ENCODE assay signal across 24 cellular contexts in genomic region chr6:281469-282103, GRCh38. TPM values are rescaled to one million over a fixed set of nuclear protein-coding genes. Genes with fewer than 3 reads are reported as not detected.
DNase-seq lines count a peak whose midpoint lies in the region; ATAC-seq, FAIRE-seq and TF ChIP-seq lines count a peak whose summit lies in the region.
"Had no signal": no experiment of that assay in that cellular context is flagged by ENCODE, and none has a peak within 500 bp of the region (broad histone marks: within the 10 kb centered on the region; RNA-seq: fewer than 3 reads in every experiment).

No MANE protein-coding gene starts in this region.

- CTCF ChIA-PET in HepG2 (lab: Yijun Ruan, JAX; ENCODE audit: low intra/inter-chr PET ratio, low total read pairs) = no interaction called here

- POLR2A ChIA-PET in HepG2 (lab: Yijun Ruan, JAX) = no interaction called here

- TF ChIP-seq POLR2A in HepG2 (IDR thresholded peaks at IDR 0.05; ENCODE audit: insufficient read depth in 1 of 2, low read depth in 2 of 2, low read length in 2 of 2) = no peak
- no peak for TF ChIP-seq POLR2A in right lobe of liver (IDR thresholded peaks at IDR 0.05)

- no TSS peak for BruUV-seq in HepG2 (replicated peaks; lab: Mats Ljungman, UMichigan)

- no peak for TF ChIP-seq CTCF in HepG2 (CRISPR knock-in tag; IDR thresholded peaks at IDR 0.05)
- no peak for TF ChIP-seq CTCF in right lobe of liver (IDR thresholded peaks at IDR 0.05)
- TF ChIP-seq CTCF in bronchial epithelial cell (IDR thresholded peaks at IDR 0.05; ENCODE audit: insufficient read depth, low read length, severe bottlenecking) = no peak
- no peak for TF ChIP-seq CTCF in lung (IDR thresholded peaks at IDR 0.05; ENCODE audit: control extremely low read depth, extremely low read depth)
- no peak for TF ChIP-seq CTCF in dorsolateral prefrontal cortex (IDR thresholded peaks at IDR 0.05 in 54 of 56, conservative IDR thresholded peaks at IDR 0.05 in 2 of 56; ENCODE audit: low read depth in 1 of 56, partially characterized antibody in 56 of 56)

- in situ Hi-C loops in HepG2 (cut with HindIII; ENCODE audit: extremely low pct_ligation_motif_present, low pct_unique_long_range_greater_than_20kb) = no loop called here

- H3K27me3 ChIP-seq in HepG2 (ENCODE audit: control insufficient read depth in 1 of 2, insufficient read depth in 2 of 2, low read length in 2 of 2) (peaks cover 2 to 29% of the 10 kb centered on the region in 2 experiments; a peak in 4 of 5 replicates), right lobe of liver (no peaks in the 10 kb centered on the region), bronchial epithelial cell (ENCODE audit: control insufficient read depth, insufficient read depth, low read length) (no peaks in the 10 kb centered on the region), lung (ENCODE audit: control insufficient read depth, insufficient read depth) (no peaks in the 10 kb centered on the region), dorsolateral prefrontal cortex (peaks cover 0 to 50% (median 0%) of the 10 kb centered on the region in 45 donors)
- H3K27me3 ChIP-seq: BLaER1 treated with 17β-estradiol and CSF1 and Interleukin-3, amounts not matched to agents 10 nM and 100 nM had no signal

- no peaks in the 10 kb centered on the region for H4K20me1 ChIP-seq in HepG2 (ENCODE audit: insufficient read depth, low read length)
- H4K20me1 ChIP-seq: BLaER1 treated with 17β-estradiol and CSF1 and Interleukin-3, amounts not matched to agents 10 nM and 100 nM had no signal

- WGBS in HepG2 (ENCODE audit: low lambda C conversion rate) = 29% methylated on average over 7 of the region's 7 CpGs
- 70% methylated on average over 7 of the region's 7 CpGs for WGBS in right lobe of liver (ENCODE audit: insufficient coverage, low coverage, low lambda C conversion rate, missing lambda C conversion rate)
- 91 to 95% methylated on average over 7 of the region's 7 CpGs for WGBS in lung, 2 donors

- TF ChIP-seq RAD21 in HepG2 (CRISPR knock-in tag; IDR thresholded peaks at IDR 0.05) = no peak

- no peak overlapping the region for H3K4me3 ChIP-seq in HepG2 (replicated peaks in 1 of 3; ENCODE audit: insufficient read depth in 1 of 3, low read depth in 2 of 3, low read length in 3 of 3)
- H3K4me3 ChIP-seq in right lobe of liver = no peak overlapping the region
- H3K4me3 ChIP-seq in bronchial epithelial cell (ENCODE audit: low read depth, low read length) = no peak overlapping the region
- H3K4me3 ChIP-seq in lung = no peak overlapping the region
- H3K4me3 ChIP-seq in dorsolateral prefrontal cortex = no peak overlapping the region
- H3K4me3 ChIP-seq: A549; BLaER1 treated with 17β-estradiol and CSF1 and Interleukin-3, amounts not matched to agents 10 nM and 100 nM had no signal

- intact Hi-C loops in HepG2 (cut with micrococcal nuclease; ENCODE audit: unreplicated experiment) = no loop called here
- intact Hi-C loops in right lobe of liver (cut with DNase I) = no loop called here
- intact Hi-C loops in posterior vena cava (cut with DNase I) = no loop called here
- intact Hi-C loops in dorsolateral prefrontal cortex (cut with DNase I) = no loop called here

- no peak overlapping the region for H3K4me2 ChIP-seq in HepG2 (ENCODE audit: low read depth, low read length)
- H3K4me2 ChIP-seq: A549; BLaER1 treated with 17β-estradiol and CSF1 and Interleukin-3, amounts not matched to agents 10 nM and 100 nM had no signal

- TF ChIP-seq EP300 in HepG2 (IDR thresholded peaks at IDR 0.05; ENCODE audit: low read depth in 2 of 2, low read length in 2 of 2) (no peak), HepG2 (CRISPR knock-in tag; IDR thresholded peaks at IDR 0.05; ENCODE audit: borderline replicate concordance) (no peak)

- FAIRE-seq in HepG2 (lab: Jason Lieb, UNC) = no peak
- FAIRE-seq in bronchial epithelial cell (lab: Jason Lieb, UNC) = peak; percentile 66
- FAIRE-seq: A549, GM12892, H54 had no signal

- ATAC-seq in HepG2 (no peak), right lobe of liver (no peak), lung (ENCODE audit: insufficient read depth, low FRiP score) (no peak), GM18909 (IDR thresholded peaks at IDR 0.05; ENCODE audit: poor library complexity, unreplicated experiment) (no peak)
- ATAC-seq: A549 had no signal

- no peak overlapping the region for H3K9ac ChIP-seq in HepG2 (ENCODE audit: insufficient read depth, low read depth, low read length)
- H3K9ac ChIP-seq: BLaER1 treated with 17β-estradiol and CSF1 and Interleukin-3, amounts not matched to agents 10 nM and 100 nM had no signal

- no peaks in the 10 kb centered on the region for H3K4me1 ChIP-seq in HepG2 (ENCODE audit: insufficient read depth, low read length)
- no peaks in the 10 kb centered on the region for H3K4me1 ChIP-seq in right lobe of liver
- H3K4me1 ChIP-seq in lung (ENCODE audit: control insufficient read depth in 2 of 2, insufficient read depth in 2 of 2, low read length in 2 of 2) = no peaks in the 10 kb centered on the region
- H3K4me1 ChIP-seq: A549, BE2C had no signal

- H3K9me3 ChIP-seq in HepG2 (ENCODE audit: low read length) (no peaks in the 10 kb centered on the region), right lobe of liver (no peaks in the 10 kb centered on the region), lung (ENCODE audit: control insufficient read depth in 2 of 2, insufficient read depth in 1 of 2, low read length in 1 of 2) (peaks cover 0 to 7% of the 10 kb centered on the region in 2 donors)
- H3K9me3 ChIP-seq: A549, BE2C had no signal

- DNase-seq in HepG2 (ENCODE audit: low spot score) (no peak), right lobe of liver (no peak), bronchial epithelial cell (ENCODE audit: low read depth) (no peak), lung (ENCODE audit: low spot score) (peak; percentile 28), posterior vena cava (ENCODE audit: low spot score) (peak; percentile 74), T-helper 9 cell (no peak), dorsolateral prefrontal cortex (no peak)
- DNase-seq: 8988T; ACHN; AML-193; BE2C; Calu3; CD4-positive, alpha-beta memory T cell; COR-L47; DMS53; DMS79 treated with DMSO at 0.1 percent for 48 hours; GF-D8; GOT3; HCEC 1CT had no signal

- no peaks in the 10 kb centered on the region for H3K79me2 ChIP-seq in HepG2 (ENCODE audit: insufficient read depth, low read length)

- no peak overlapping the region for H2AFZ ChIP-seq in HepG2 (ENCODE audit: low read length)

- H3K36me3 ChIP-seq in HepG2 (replicated peaks in 1 of 2; ENCODE audit: control insufficient read depth in 1 of 2, insufficient read depth in 2 of 2, low read length in 2 of 2) (no peaks in the 10 kb centered on the region), right lobe of liver (no peaks in the 10 kb centered on the region), bronchial epithelial cell (ENCODE audit: control insufficient read depth, insufficient read depth, low read length) (no peaks in the 10 kb centered on the region), lung (ENCODE audit: control insufficient read depth in 2 of 2, insufficient read depth in 2 of 2, low read length in 2 of 2) (no peaks in the 10 kb centered on the region)
- H3K36me3 ChIP-seq: BE2C; BLaER1 treated with 17β-estradiol and CSF1 and Interleukin-3, amounts not matched to agents 10 nM and 100 nM had no signal

- H3K27ac ChIP-seq in HepG2 (ENCODE audit: extremely low read length, insufficient read depth, low read length) = no peak overlapping the region
- no peak overlapping the region for H3K27ac ChIP-seq in right lobe of liver
- H3K27ac ChIP-seq in lung (ENCODE audit: low read depth in 1 of 2, low read length in 1 of 2) = no peak overlapping the region
- no peak overlapping the region for H3K27ac ChIP-seq in dorsolateral prefrontal cortex
- H3K27ac ChIP-seq: A549; BLaER1 treated with 17β-estradiol and CSF1 and Interleukin-3, amounts not matched to agents 10 nM and 100 nM had no signal

TF ChIP-seq in HepG2, 621 proteins besides CTCF, POLR2A, EP300 and RAD21:
- 0 out of 2 replicates have a peak, but pooled peaks have one; percentile 10 for TF ChIP-seq ZFX (CRISPR knock-in tag; IDR thresholded peaks at IDR 0.05; ENCODE audit: low read depth)
- 0 out of 2 replicates have a peak, but pooled peaks have one; percentile 26 for TF ChIP-seq NR1H2 (CRISPR knock-in tag; IDR thresholded peaks at IDR 0.05; ENCODE audit: borderline replicate concordance, low read depth)
- TF ChIP-seq ZNF775 (CRISPR knock-in tag; IDR thresholded peaks at IDR 0.05; ENCODE audit: borderline replicate concordance) = no peak
- no peak for TF ChIP-seq KAT7 (CRISPR knock-in tag; IDR thresholded peaks at IDR 0.05; ENCODE audit: borderline replicate concordance)

RNA-seq across cellular contexts. Expression of gene DUSP22, which starts 10.7 kb away (rescaled TPM):
- 29.1 and 32.8 TPM in 2 replicates for total RNA-seq in HepG2 (2016; rRNA removed; fragmentation: Illumina TruSeq; extraction: Trizol)
- 22.6 TPM in 2 replicates for total RNA-seq in HepG2 (2016; cell fraction: cytosol; rRNA removed; fragmentation: Illumina TruSeq; extraction: Trizol; ENCODE audit: low read depth)
- total RNA-seq in HepG2 (2016; cell fraction: insoluble cytoplasmic fraction; rRNA removed; fragmentation: Illumina TruSeq; extraction: Trizol) = 25.5 and 31.6 TPM in 2 replicates
- total RNA-seq in HepG2 (2016; cell fraction: membrane; rRNA removed; fragmentation: Illumina TruSeq; extraction: Trizol) = 56.6 and 61.9 TPM in 2 replicates
- 32.2 and 39.4 TPM in 2 replicates for total RNA-seq in HepG2 (2016; cell fraction: nucleus; rRNA removed; fragmentation: Illumina TruSeq; extraction: Trizol)
- 20.2 and 22.5 TPM in 2 replicates for polyA plus RNA-seq in HepG2 (2011; rRNA removed)
- polyA plus RNA-seq in HepG2 (2011; cell fraction: cytosol; rRNA removed) = 21.7 and 22.6 TPM in 2 replicates
- 114 and 123 TPM in 2 replicates for polyA plus RNA-seq in HepG2 (2011; cell fraction: nucleus; rRNA removed)
- polyA plus RNA-seq in HepG2 (2012) = 26.8 and 53.2 TPM in 2 replicates
- 30.2 and 39.2 TPM in 2 replicates for polyA plus RNA-seq in HepG2 (2016; cell fraction: cytosol; fragmentation: Illumina TruSeq; extraction: Trizol; ENCODE audit: low read depth)
- 30.2 and 36.3 TPM in 2 replicates for polyA plus RNA-seq in HepG2 (2016; cell fraction: insoluble cytoplasmic fraction; fragmentation: Illumina TruSeq; extraction: Trizol; ENCODE audit: low read depth)
- 58.4 and 62.7 TPM in 2 replicates for polyA plus RNA-seq in HepG2 (2016; cell fraction: membrane; fragmentation: Illumina TruSeq; extraction: Trizol; ENCODE audit: low read depth)
- 46.9 and 51.1 TPM in 2 replicates for polyA plus RNA-seq in HepG2 (2016; cell fraction: nucleus; fragmentation: Illumina TruSeq; extraction: Trizol; ENCODE audit: insufficient read depth, low read depth)
- 5.3 and 29.0 TPM in 2 replicates for polyA minus RNA-seq in HepG2 (2011; rRNA and poly(A)+ RNA removed; ENCODE audit: low replicate concordance)
- polyA minus RNA-seq in HepG2 (2011; cell fraction: cytosol; rRNA and poly(A)+ RNA removed) = 5.7 and 8.6 TPM in 2 replicates
- polyA minus RNA-seq in HepG2 (2011; cell fraction: nucleus; rRNA and poly(A)+ RNA removed) = 42.6 and 44.8 TPM in 2 replicates
- 10 to 100 TPM; 20.6 to 24.8 (median 21.3) TPM for total RNA-seq in right lobe of liver
- total RNA-seq in bronchial epithelial cell = 33.7 and 42.0 TPM in 2 replicates
- 10 to 100 TPM; 38.9 to 51.1 TPM for total RNA-seq in lung
- 10 to 100 TPM; 39.1 to 48.5 TPM for polyA plus RNA-seq in lung
- 10 to 100 TPM; 45.7 to 51.8 TPM for total RNA-seq in posterior vena cava
- total RNA-seq in dorsolateral prefrontal cortex = 10 to 100 TPM; 41.2 to 72.5 (median 53.5) TPM

Comparison
In these comparisons a context has a peak if more than half of its experiments do, and no peak if none do; other contexts are left out.
1. DNase-seq: peak in lung (single experiment) and posterior vena cava (single experiment); none in HepG2 (single experiment), right lobe of liver (0 of 3), bronchial epithelial cell (single experiment), T-helper 9 cell (single experiment) and dorsolateral prefrontal cortex (0 of 10).